ENCODE assay signal across 8 cellular contexts in the genomic region with DNA sequence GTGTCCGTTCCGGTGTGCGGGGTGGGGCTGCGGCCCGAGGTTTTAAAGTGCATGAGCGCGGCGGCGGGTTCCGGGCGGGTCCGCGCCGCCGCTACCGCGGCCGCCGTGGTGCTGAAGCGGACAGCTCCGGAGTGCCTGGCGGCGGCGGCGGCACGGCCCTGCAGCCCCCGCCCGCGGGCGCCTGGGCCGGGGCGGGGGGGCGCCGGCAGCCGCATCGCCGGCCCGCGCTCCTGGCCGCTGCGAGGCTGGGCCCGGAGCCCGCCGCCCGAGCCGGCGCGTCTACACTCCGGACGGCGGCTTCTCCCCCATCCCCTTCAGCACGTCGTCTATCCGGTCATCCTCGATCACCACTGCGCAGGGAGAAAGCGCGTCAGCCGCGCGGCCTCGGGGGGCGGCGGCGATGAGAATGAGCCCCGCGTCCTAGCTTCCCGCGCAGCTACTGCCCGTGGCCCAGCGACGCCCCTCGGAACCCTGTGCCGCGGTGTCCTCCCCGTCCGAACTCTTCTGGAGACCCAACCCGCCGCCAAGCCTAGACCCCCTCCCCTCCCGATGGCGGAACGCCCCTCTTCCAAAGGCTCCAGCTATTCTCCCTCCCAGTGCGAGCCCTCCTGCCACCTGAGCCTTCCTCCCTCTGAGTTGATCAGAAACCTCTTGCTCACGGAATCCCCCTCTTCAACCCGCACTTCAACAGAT. TPM values are rescaled to one million over a fixed set of nuclear protein-coding genes. Genes with fewer than 3 reads are reported as not detected.
DNase-seq lines count a peak whose midpoint lies in the region; ATAC-seq and TF ChIP-seq lines count a peak whose summit lies in the region.

No MANE protein-coding gene starts in this region.

- intact Hi-C loops in vagina (cut with DNase I), result no loop called here

- H3K4me1 Mint-ChIP-seq in CD4-positive, CD25-positive, alpha-beta regulatory T cell, result peaks cover 0 to 28% (median 19%) of the 10 kb centered on the region in 4 donors

- H3K4me2 ChIP-seq in mesenchymal stem cell (ENCODE audit: low read length, poor library complexity, severe bottlenecking), result peak overlapping the region; percentile 95

- H3K9me3 Mint-ChIP-seq in CD4-positive, CD25-positive, alpha-beta regulatory T cell, result peaks cover 0 to 4% (median 0%) of the 10 kb centered on the region in 7 donors

- H3K9ac ChIP-seq in HUES48 (ENCODE audit: low read depth, low read length), result no peak overlapping the region
- no peak overlapping the region for H3K9ac ChIP-seq in mesenchymal stem cell (ENCODE audit: low read length)

- H3K27me3 ChIP-seq in CD4-positive, CD25-positive, alpha-beta regulatory T cell (ENCODE audit: control insufficient read depth, insufficient read depth, low read length), result peaks cover 11% of the 10 kb centered on the region
- H3K27me3 ChIP-seq in HUES48 (ENCODE audit: control insufficient read depth, insufficient read depth, low read length), result peaks cover 53% of the 10 kb centered on the region
- peaks cover 3% of the 10 kb centered on the region for H3K27me3 ChIP-seq in effector memory CD4-positive, alpha-beta T cell (replicated peaks; ENCODE audit: control insufficient read depth, insufficient read depth, low read length, poor library complexity, severe bottlenecking)
- peaks cover 38 to 39% of the 10 kb centered on the region in 2 experiments for H3K27me3 ChIP-seq in mesenchymal stem cell (ENCODE audit: control insufficient read depth in 1 of 2, insufficient read depth in 1 of 2, low read length in 2 of 2)
- H3K27me3 ChIP-seq in vagina, result peaks cover 9% of the 10 kb centered on the region

- peaks cover 43% of the 10 kb centered on the region for H3K27me3 Mint-ChIP-seq in CD4-positive, CD25-positive, alpha-beta regulatory T cell

- no peak overlapping the region for H4K91ac ChIP-seq in mesenchymal stem cell (ENCODE audit: low read length)

- no peak overlapping the region for H3K27ac Mint-ChIP-seq in CD4-positive, CD25-positive, alpha-beta regulatory T cell

- H3K36me3 ChIP-seq in CD4-positive, CD25-positive, alpha-beta regulatory T cell (ENCODE audit: control insufficient read depth, insufficient read depth, low read length), result no peaks in the 10 kb centered on the region
- H3K36me3 ChIP-seq in HUES48 (ENCODE audit: control insufficient read depth, insufficient read depth, low read length) (0 out of 2 replicates have a peak, but pooled peaks cover 5% of the 10 kb centered on the region), mesenchymal stem cell (ENCODE audit: control insufficient read depth in 1 of 2, insufficient read depth in 2 of 2, low read depth in 1 of 2, low read length in 2 of 2) (peaks cover 0 to 15% of the 10 kb centered on the region in 2 experiments), vagina (peaks cover 0 to 5% of the 10 kb centered on the region in 2 donors)
- no peaks in the 10 kb centered on the region for H3K36me3 ChIP-seq in effector memory CD4-positive, alpha-beta T cell (ENCODE audit: control insufficient read depth, insufficient read depth, low read length)

- H2BK15ac ChIP-seq in mesenchymal stem cell (ENCODE audit: low read depth, poor library complexity, severe bottlenecking), result no peak overlapping the region

- peak in 2 of 3 donors; percentile 12 to 37 for DNase-seq in CD4-positive, CD25-positive, alpha-beta regulatory T cell
- peak in 1 of 3 donors; percentile 18 for DNase-seq in effector memory CD4-positive, alpha-beta T cell
- DNase-seq in mesenchymal stem cell (peak; percentile 29), vagina (ENCODE audit: extremely low spot score in 2 of 2) (no peak), DMS153 treated with DMSO at 0.1 percent for 48 hours (lab: John Stamatoyannopoulos, UW; ENCODE audit: unreplicated experiment) (no peak)

- H3K18ac ChIP-seq in mesenchymal stem cell (ENCODE audit: low read depth in 1 of 2, low read length in 2 of 2), result no peak overlapping the region

- H3K27ac ChIP-seq in CD4-positive, CD25-positive, alpha-beta regulatory T cell (ENCODE audit: insufficient read depth, low read length, poor library complexity, severe bottlenecking), result no peak overlapping the region
- no peak overlapping the region for H3K27ac ChIP-seq in HUES48 (ENCODE audit: low read depth, low read length)
- peak overlapping the region; percentile 82 for H3K27ac ChIP-seq in VCaP
- H3K27ac ChIP-seq in effector memory CD4-positive, alpha-beta T cell (ENCODE audit: insufficient read depth, low read length, poor library complexity, severe bottlenecking), result peak overlapping the region; percentile 7
- no peak overlapping the region for H3K27ac ChIP-seq in mesenchymal stem cell (ENCODE audit: low read length, poor library complexity, severe bottlenecking)
- H3K27ac ChIP-seq in vagina, result no peak overlapping the region

- H2BK5ac ChIP-seq in mesenchymal stem cell (ENCODE audit: low read depth, low read length, poor library complexity, severe bottlenecking), result no peak overlapping the region

- WGBS in mesenchymal stem cell, result under 1% methylated on average over 37 of the region's 85 CpGs

- TF ChIP-seq POLR2A in vagina (IDR thresholded peaks at IDR 0.05), result no peak

- H3K36me3 Mint-ChIP-seq in CD4-positive, CD25-positive, alpha-beta regulatory T cell, result peaks cover 8% of the 10 kb centered on the region

- no peak overlapping the region for H3K14ac ChIP-seq in mesenchymal stem cell (ENCODE audit: low read length in 2 of 2)

- no peak overlapping the region for H2BK120ac ChIP-seq in mesenchymal stem cell (ENCODE audit: low read depth, low read length)

- no peak for TF ChIP-seq CTCF in VCaP (conservative IDR thresholded peaks at IDR 0.05)
- TF ChIP-seq CTCF in vagina (IDR thresholded peaks at IDR 0.05), result no peak

- no peak overlapping the region for H3K4ac ChIP-seq in mesenchymal stem cell (ENCODE audit: low read depth in 1 of 2, low read length in 2 of 2)

- no peaks in the 10 kb centered on the region for H3K9me3 ChIP-seq in CD4-positive, CD25-positive, alpha-beta regulatory T cell (ENCODE audit: control insufficient read depth in 2 of 2, low read length in 2 of 2)
- H3K9me3 ChIP-seq in HUES48 (ENCODE audit: control insufficient read depth, insufficient read depth, low read length) (no peaks in the 10 kb centered on the region), mesenchymal stem cell (ENCODE audit: control insufficient read depth, low read length) (no peaks in the 10 kb centered on the region), vagina (no peaks in the 10 kb centered on the region)
- no peaks in the 10 kb centered on the region for H3K9me3 ChIP-seq in effector memory CD4-positive, alpha-beta T cell (ENCODE audit: control insufficient read depth, low read length)

- peak; percentile 51 to 61 for ATAC-seq in CD4-positive, CD25-positive, alpha-beta regulatory T cell (ENCODE audit: low read depth in 2 of 2)
- no peak for ATAC-seq in GM18502 (IDR thresholded peaks at IDR 0.05; ENCODE audit: poor library complexity, unreplicated experiment)

- H3K4me3 Mint-ChIP-seq in CD4-positive, CD25-positive, alpha-beta regulatory T cell, result peak overlapping the region; percentile 78 to 89 (median 84)

- no peak overlapping the region for H4K8ac ChIP-seq in mesenchymal stem cell (ENCODE audit: low read length)

- no peak overlapping the region for H2BK12ac ChIP-seq in mesenchymal stem cell (ENCODE audit: low read length in 2 of 2)

- H3K23ac ChIP-seq in mesenchymal stem cell (ENCODE audit: low read length in 2 of 2), result peak overlapping the region in 1 of 2 experiments; percentile 54

- H3K4me1 ChIP-seq in CD4-positive, CD25-positive, alpha-beta regulatory T cell (ENCODE audit: control insufficient read depth, insufficient read depth, low read length, poor library complexity, severe bottlenecking), result peaks cover 28% of the 10 kb centered on the region
- H3K4me1 ChIP-seq in HUES48 (ENCODE audit: control insufficient read depth, insufficient read depth, low read length) (peaks cover 6% of the 10 kb centered on the region), mesenchymal stem cell (ENCODE audit: control insufficient read depth, insufficient read depth, low read depth, low read length) (peaks cover 30% of the 10 kb centered on the region), vagina (peaks cover 24% of the 10 kb centered on the region)
- H3K4me1 ChIP-seq in effector memory CD4-positive, alpha-beta T cell (ENCODE audit: control insufficient read depth, insufficient read depth, low read length, poor library complexity, severe bottlenecking), result peaks cover 24% of the 10 kb centered on the region

- H3K79me1 ChIP-seq in mesenchymal stem cell (replicated peaks; ENCODE audit: low read length, poor library complexity, severe bottlenecking), result no peaks in the 10 kb centered on the region

- no peak overlapping the region for H2AFZ ChIP-seq in mesenchymal stem cell (ENCODE audit: low read depth, low read length)

- H2AK5ac ChIP-seq in mesenchymal stem cell (ENCODE audit: low read length, severe bottlenecking), result no peak overlapping the region

- H3K4me3 ChIP-seq in CD4-positive, CD25-positive, alpha-beta regulatory T cell (ENCODE audit: low read depth, low read length), result peak overlapping the region; percentile 44
- peak overlapping the region; percentile 73 for H3K4me3 ChIP-seq in HUES48 (ENCODE audit: low read depth, low read length)
- H3K4me3 ChIP-seq in effector memory CD4-positive, alpha-beta T cell (ENCODE audit: insufficient read depth, low read depth, low read length, poor library complexity, severe bottlenecking), result peak overlapping the region; percentile 59
- H3K4me3 ChIP-seq in mesenchymal stem cell (ENCODE audit: insufficient read depth in 1 of 2, low read depth in 1 of 2, low read length in 2 of 2), result peak overlapping the region; percentile 38 to 63
- H3K4me3 ChIP-seq in vagina, result peak overlapping the region; percentile 36 to 49

RNA-seq across cellular contexts. Expression of a gene that starts 1.3 kb away (rescaled TPM):
- total RNA-seq in CD4-positive, CD25-positive, alpha-beta regulatory T cell, result 0.37 TPM
- polyA plus RNA-seq in CD4-positive, CD25-positive, alpha-beta regulatory T cell, result not detected
- 0.37 TPM for polyA plus RNA-seq in mesenchymal stem cell (2013, experiment 1 of 2)
- 0.40 TPM for polyA plus RNA-seq in mesenchymal stem cell (2013, experiment 2 of 2)
- total RNA-seq in vagina, result not detected

RNA-seq across cellular contexts. Expression of a gene that starts 10.6 kb away (rescaled TPM):
- total RNA-seq in CD4-positive, CD25-positive, alpha-beta regulatory T cell, result 0.84 TPM
- 1 to 10 TPM; 5.1 to 7.5 (median 5.7) TPM for polyA plus RNA-seq in CD4-positive, CD25-positive, alpha-beta regulatory T cell
- 3.9 TPM for polyA plus RNA-seq in mesenchymal stem cell (2013, experiment 1 of 2)
- 3.6 TPM for polyA plus RNA-seq in mesenchymal stem cell (2013, experiment 2 of 2)
- 5.6 TPM for total RNA-seq in vagina

RNA-seq across cellular contexts. Expression of a gene that starts 11.3 kb away (rescaled TPM):
- 22.6 TPM for total RNA-seq in CD4-positive, CD25-positive, alpha-beta regulatory T cell
- 10 to 100 TPM; 49.6 to 64.0 (median 56.8) TPM for polyA plus RNA-seq in CD4-positive, CD25-positive, alpha-beta regulatory T cell
- polyA plus RNA-seq in mesenchymal stem cell (2013, experiment 1 of 2), result 61.9 TPM
- 62.1 TPM for polyA plus RNA-seq in mesenchymal stem cell (2013, experiment 2 of 2)
- 58.2 TPM for total RNA-seq in vagina

RNA-seq across cellular contexts. Expression of a gene that starts 15.8 kb away (rescaled TPM):
- not detected for total RNA-seq in CD4-positive, CD25-positive, alpha-beta regulatory T cell
- not detected for polyA plus RNA-seq in CD4-positive, CD25-positive, alpha-beta regulatory T cell
- polyA plus RNA-seq in mesenchymal stem cell (2013, experiment 1 of 2), result not detected
- not detected for polyA plus RNA-seq in mesenchymal stem cell (2013, experiment 2 of 2)
- 1.7 TPM for total RNA-seq in vagina

RNA-seq across cellular contexts. Expression of a gene that starts 30.6 kb away (rescaled TPM):
- not detected for total RNA-seq in CD4-positive, CD25-positive, alpha-beta regulatory T cell
- under 1 TPM in 1 of 4 donors, not detected in 3; 0.74 TPM for polyA plus RNA-seq in CD4-positive, CD25-positive, alpha-beta regulatory T cell
- not detected for polyA plus RNA-seq in mesenchymal stem cell (2013, experiment 1 of 2)
- not detected for polyA plus RNA-seq in mesenchymal stem cell (2013, experiment 2 of 2)
- 0.98 TPM for total RNA-seq in vagina

Comparison
In these comparisons a context has a peak if more than half of its experiments do, and no peak if none do; other contexts are left out.
1. DNase-seq: peak in CD4-positive, CD25-positive, alpha-beta regulatory T cell (2 of 3) and mesenchymal stem cell (single experiment); none in vagina (0 of 2) and DMS153 treated with DMSO at 0.1 percent for 48 hours (single experiment).
2. H3K27ac ChIP-seq: peak in VCaP (single experiment) and effector memory CD4-positive, alpha-beta T cell (single experiment); none in CD4-positive, CD25-positive, alpha-beta regulatory T cell (single experiment), HUES48 (single experiment), mesenchymal stem cell (single experiment) and vagina (single experiment).
3. Peak in every context shown above with its lines, with median percentiles within 50 percentile points of each other: H3K4me3 ChIP-seq.